18 cellular contexts compared by ENCODE assay signal in the genomic region with DNA sequence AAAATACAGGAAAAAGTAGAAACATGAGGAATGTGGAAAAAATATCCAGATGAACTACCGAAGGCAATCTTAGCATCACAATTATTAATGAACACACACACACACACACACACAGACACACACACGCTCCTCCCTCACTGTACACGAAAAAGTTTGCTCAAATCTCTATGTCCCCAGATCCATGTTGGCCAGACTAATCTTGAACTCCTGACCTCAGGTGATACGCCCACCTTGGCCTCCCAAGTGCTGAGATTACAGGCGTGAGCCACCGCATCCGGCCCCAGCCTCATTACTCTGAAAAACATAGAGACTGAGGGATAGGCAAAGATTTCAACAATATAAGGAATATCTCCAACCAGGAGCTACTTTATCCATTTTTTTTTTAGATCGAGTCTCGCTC. TPM values are rescaled to one million over a fixed set of nuclear protein-coding genes. Genes with fewer than 3 reads are reported as not detected.
DNase-seq lines count a peak whose midpoint lies in the region; ATAC-seq and TF ChIP-seq lines count a peak whose summit lies in the region.
"Had no signal": no experiment of that assay in that cellular context is flagged by ENCODE, and none has a peak within 500 bp of the region (broad histone marks: within the 10 kb centered on the region; RNA-seq: fewer than 3 reads in every experiment).

No MANE protein-coding gene starts in this region.

- H3K4me1 ChIP-seq in PC-9 (replicated peaks; ENCODE audit: insufficient read depth), result peaks cover 55% of the 10 kb centered on the region

- no peak overlapping the region for H3K27ac ChIP-seq in CD4-positive, alpha-beta T cell (ENCODE audit: low read depth, low read length)
- H3K27ac ChIP-seq in PC-9, result peak overlapping the region; percentile 74; the same call in 1 of the 2 replicates

- peak overlapping the region; percentile 91 for H3K27ac Mint-ChIP-seq in CD4-positive, alpha-beta T cell
- H3K27ac Mint-ChIP-seq in naive B cell (peak overlapping the region; percentile 22 to 92 (median 60)), type B pancreatic cell (peak overlapping the region; percentile 68)
- H3K27ac Mint-ChIP-seq: H9 had no signal

- no peaks in the 10 kb centered on the region for H3K9me3 Mint-ChIP-seq in CD4-positive, alpha-beta T cell
- H3K9me3 Mint-ChIP-seq in naive B cell (no peaks in the 10 kb centered on the region), type B pancreatic cell (peaks cover 4% of the 10 kb centered on the region)
- H3K9me3 Mint-ChIP-seq: H9, IgD-negative memory B cell had no signal

- H3K27me3 ChIP-seq in CD4-positive, alpha-beta T cell (ENCODE audit: control insufficient read depth, insufficient read depth, low read length), result no peaks in the 10 kb centered on the region
- no peaks in the 10 kb centered on the region for H3K27me3 ChIP-seq in PC-9 (ENCODE audit: insufficient read depth, low read depth)

- H3K36me3 ChIP-seq in PC-9 (ENCODE audit: low read depth), result no peaks in the 10 kb centered on the region

- no peak for DNase-seq in CD4-positive, alpha-beta T cell
- DNase-seq in PC-9 (no peak), naive B cell (no peak), type B pancreatic cell (ENCODE audit: extremely low spot score, unreplicated experiment) (no peak), HUDEP-2 (lab: John Stamatoyannopoulos, UW; ENCODE audit: unreplicated experiment in 76 of 76) (no peak), GM13976 (ENCODE audit: low spot score) (no peak)
- DNase-seq: C1 segment of cervical spinal cord, COR-L47, DMS 273 treated with DMSO at 0.1 percent for 48 hours, H9, MM.1S, NCI-H1694, NCI-H2081 treated with DMSO at 0.1 percent for 48 hours, NCI-H748 treated with DMSO at 0.1 percent for 48 hours, OCI-M1, SK-N-SH had no signal

- ATAC-seq in CD4-positive, alpha-beta T cell (ENCODE audit: poor library complexity), result no peak
- ATAC-seq in naive B cell (ENCODE audit: low read depth in 2 of 2), result no peak
- no peak for ATAC-seq in HG02970 (IDR thresholded peaks at IDR 0.05; ENCODE audit: low FRiP score, unreplicated experiment)

- H3F3A ChIP-seq in PC-9 (ENCODE audit: insufficient read depth, low read depth), result peaks cover 26% of the 10 kb centered on the region

- H3K79me2 ChIP-seq in PC-9 (ENCODE audit: low read depth), result peaks cover 37% of the 10 kb centered on the region

- H3K4me3 Mint-ChIP-seq in CD4-positive, alpha-beta T cell, result no peak overlapping the region
- H3K4me3 Mint-ChIP-seq in naive B cell (no peak overlapping the region), type B pancreatic cell (no peak overlapping the region)
- H3K4me3 Mint-ChIP-seq: H9, IgD-negative memory B cell had no signal

- H3K4me2 ChIP-seq in PC-9, result peak overlapping the region; percentile 63
- H3K4me2 ChIP-seq: SK-N-SH had no signal

- POLR2A ChIA-PET in CD4-positive, alpha-beta T cell (lab: Charles Lee), result interaction anchor here (0.9 to 3.0 kb wide), 6 partner anchors 11 to 99 kb away, joined by 3 to 47 read pairs (median 7); partner anchors contain the start of genes MPHOSPH9 and MTRFR
- POLR2A ChIA-PET in PC-9 (lab: Charles Lee; ENCODE audit: unreplicated experiment), result no interaction called here

- in situ Hi-C loops in GM13976 (cut with MboI; ENCODE audit: low sequenced_read_pairs, unreplicated experiment), result no loop called here

- H3K4me1 Mint-ChIP-seq in CD4-positive, alpha-beta T cell (ENCODE audit: low read depth), result peaks cover 58% of the 10 kb centered on the region
- H3K4me1 Mint-ChIP-seq in naive B cell, result peaks cover 26 to 61% (median 49%) of the 10 kb centered on the region in 3 donors
- H3K4me1 Mint-ChIP-seq in type B pancreatic cell (ENCODE audit: unreplicated experiment), result peaks cover 4% of the 10 kb centered on the region

- intact Hi-C loops in CD4-positive, alpha-beta T cell (cut with DNase I, micrococcal nuclease), result no loop called here
- intact Hi-C loops in PC-9 (cut with micrococcal nuclease; ENCODE audit: unreplicated experiment), result no loop called here

- CTCF ChIA-PET in CD4-positive, alpha-beta T cell (lab: Charles Lee), result no interaction called here
- CTCF ChIA-PET in PC-9 (lab: Charles Lee), result no interaction called here

- H3K9me2 ChIP-seq in PC-9 (ENCODE audit: insufficient read depth), result no peaks in the 10 kb centered on the region
- H3K9me2 ChIP-seq: SK-N-SH had no signal

- H3K4me3 ChIP-seq in PC-9, result no peak overlapping the region

- H4K20me1 ChIP-seq in PC-9 (ENCODE audit: insufficient read depth), result no peaks in the 10 kb centered on the region

- H3K36me3 Mint-ChIP-seq in CD4-positive, alpha-beta T cell (ENCODE audit: low read depth), result peaks cover 4% of the 10 kb centered on the region
- no peaks in the 10 kb centered on the region for H3K36me3 Mint-ChIP-seq in naive B cell
- H3K36me3 Mint-ChIP-seq in type B pancreatic cell, result no peaks in the 10 kb centered on the region
- H3K36me3 Mint-ChIP-seq: IgD-negative memory B cell had no signal

- BruUV-seq in PC-9 (replicated peaks; lab: Mats Ljungman, UMichigan), result no TSS peak

- H3K27me3 Mint-ChIP-seq in CD4-positive, alpha-beta T cell, result no peaks in the 10 kb centered on the region
- no peaks in the 10 kb centered on the region for H3K27me3 Mint-ChIP-seq in naive B cell
- H3K27me3 Mint-ChIP-seq in type B pancreatic cell, result no peaks in the 10 kb centered on the region

- H2AFZ ChIP-seq in PC-9, result no peak overlapping the region

- TF ChIP-seq CTCF in CD4-positive, alpha-beta T cell (IDR thresholded peaks at IDR 0.05), result no peak
- TF ChIP-seq CTCF in PC-9 (conservative IDR thresholded peaks at IDR 0.05), result no peak
- TF ChIP-seq CTCF in type B pancreatic cell (conservative IDR thresholded peaks at IDR 0.05), result no peak
- no peak for TF ChIP-seq CTCF in GM13976 (IDR thresholded peaks at IDR 0.05; ENCODE audit: borderline replicate concordance, control extremely low read depth, extremely low read depth, insufficient read depth, missing control alignments)

- H3K9me3 ChIP-seq in CD4-positive, alpha-beta T cell (ENCODE audit: control insufficient read depth, low read length), result no peaks in the 10 kb centered on the region
- H3K9me3 ChIP-seq in PC-9 (ENCODE audit: insufficient read depth, low read depth), result no peaks in the 10 kb centered on the region
- H3K9me3 ChIP-seq: SK-N-SH had no signal

RNA-seq across cellular contexts. Expression of gene PITPNM2, which starts 17.2 kb away (rescaled TPM):
- 10 to 100 TPM; 37.3 to 38.3 TPM for total RNA-seq in CD4-positive, alpha-beta T cell
- total RNA-seq in PC-9 (2021) (16.6 and 21.6 TPM in 2 replicates), type B pancreatic cell (ENCODE audit: low replicate concordance) (6.8 and 8.6 TPM in 2 replicates)
- polyA plus RNA-seq in naive B cell (ENCODE audit: low read depth in 6 of 6), result 1 to 10 TPM in 3 of 6 donors, under 1 TPM in 3; 0.10 to 2.6 (median 0.96) TPM
